In the genomic region with DNA sequence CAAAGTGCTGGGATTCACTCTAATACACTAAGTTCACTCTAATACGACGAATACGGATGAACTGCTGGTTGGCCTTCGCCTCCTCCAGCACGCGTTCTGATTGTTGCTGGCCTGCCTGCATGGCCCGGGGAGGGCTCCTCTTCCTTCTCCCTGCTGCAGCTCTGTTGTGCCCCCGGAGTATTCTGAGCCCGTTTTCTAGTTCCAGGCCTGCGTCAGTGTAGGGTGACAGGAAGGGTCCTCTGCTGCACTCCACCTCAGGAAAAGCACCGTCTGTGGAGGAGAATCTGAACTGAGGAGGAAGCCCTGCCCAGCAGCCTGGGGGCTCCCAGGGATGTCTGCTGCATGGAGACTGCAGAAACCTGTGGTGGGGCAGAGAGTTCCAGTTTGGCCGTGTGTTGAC, we compare ENCODE assay signal across 31 cellular contexts.
"Had no signal": no experiment of that assay in that cellular context is flagged by ENCODE, and none has a peak within 500 bp of the region (broad histone marks: within the 10 kb centered on the region; RNA-seq: fewer than 3 reads in every experiment).

No MANE protein-coding gene starts in this region.

- DNase-seq: activated CD4-positive, alpha-beta memory T cell treated with anti-CD3 and anti-CD28 coated beads, Interleukin-2, amount 10 ng/mL, durations not matched to agents 7 days and 5 days; activated CD4-positive, alpha-beta T cell treated with anti-CD3 and anti-CD28 coated beads for 1 hour; activated CD4-positive, alpha-beta T cell treated with anti-CD3 and anti-CD28 coated beads, Interleukin-2, amount 10 ng/mL, durations not matched to agents 7 days and 5 days; activated CD8-positive, alpha-beta memory T cell treated with anti-CD3 and anti-CD28 coated beads, Interleukin-2, amount 10 ng/mL, durations not matched to agents 7 days and 5 days; activated effector memory CD4-positive, alpha-beta T cell treated with anti-CD3 and anti-CD28 coated beads, Interleukin-2, amount 50 U/mL, for 16 hours; activated naive CD4-positive, alpha-beta T cell treated with anti-CD3 and anti-CD28 coated beads, Interleukin-2, amount 10 ng/mL, durations not matched to agents 7 days and 5 days; activated T-cell treated with anti-CD3 and anti-CD28 coated beads for 4 hours; amniotic stem cell; brain microvascular endothelial cell; caudate nucleus; head of caudate nucleus; hippocampal formation; left cardiac atrium; midbrain; naive thymus-derived CD4-positive, alpha-beta T cell; posterior cingulate gyrus; SK-N-SH; small intestine; stimulated activated CD4-positive, alpha-beta T cell treated with anti-CD3 and anti-CD28 coated beads, Interleukin-4, amount 100 ng/mL, for 24 hours; stimulated activated naive CD8-positive, alpha-beta T cell treated with anti-CD3 and anti-CD28 coated beads, Interleukin-15, amount 100 ng/mL, for 72 hours; substantia nigra; SW 1271; T1000; thyroid gland; WERI-Rb-1 had no signal

- H3K36me3 ChIP-seq: thyroid gland had no signal

- H3K9me3 ChIP-seq: gastroesophageal sphincter, SK-N-SH, thyroid gland had no signal

- ATAC-seq: activated CD8-positive, alpha-beta memory T cell treated with anti-CD3 and anti-CD28 coated beads, Interleukin-2, amount 10 ng/mL, durations not matched to agents 7 days and 5 days; gastroesophageal sphincter; left cardiac atrium; naive thymus-derived CD4-positive, alpha-beta T cell; sciatic nerve; stimulated activated memory B cell treated with anti-CD40 and anti-IgM and Interleukin-4, amounts not matched to agents 10 μg/mL and 1 μg/mL and 100 μg/mL, for 72 hours; stimulated activated naive CD8-positive, alpha-beta T cell treated with anti-CD3 and anti-CD28 coated beads, Interleukin-15, amount 100 ng/mL, for 72 hours had no signal

- H3K4me1 ChIP-seq: gastroesophageal sphincter had no signal

- H3K27ac Mint-ChIP-seq: activated CD4-positive, alpha-beta memory T cell treated with anti-CD3 and anti-CD28 coated beads, Interleukin-2, amount 10 ng/mL, durations not matched to agents 7 days and 5 days; activated CD4-positive, alpha-beta T cell treated with anti-CD3 and anti-CD28 coated beads, Interleukin-2, amount 10 ng/mL, durations not matched to agents 7 days and 5 days; activated CD8-positive, alpha-beta memory T cell treated with anti-CD3 and anti-CD28 coated beads, Interleukin-2, amount 10 ng/mL, durations not matched to agents 7 days and 5 days; activated T-helper 1 cell treated with anti-CD3 and anti-CD28 coated beads, Interleukin-12 subunit alpha, Interleukin-12 subunit beta, Interleukin-2, Interleukin-4 antibody, amounts not matched to agents 30 ng/mL and 10 ng/mL and 1 ng/mL, durations not matched to agents 14 hours and 24 hours and 36 hours; stimulated activated memory B cell treated with anti-CD40 and anti-IgM and Interleukin-4, amounts not matched to agents 10 μg/mL and 1 μg/mL and 100 μg/mL, for 72 hours; T-helper 1 cell treated with Interleukin-12 subunit alpha and Interleukin-12 subunit beta and Interleukin-4 antibody, amounts not matched to agents 30 μg/mL and 1 μg/mL, for 36 hours had no signal

- H3K27me3 Mint-ChIP-seq: activated CD4-positive, alpha-beta memory T cell treated with anti-CD3 and anti-CD28 coated beads, Interleukin-2, amount 10 ng/mL, durations not matched to agents 7 days and 5 days; activated CD4-positive, alpha-beta T cell treated with anti-CD3 and anti-CD28 coated beads, Interleukin-2, amount 10 ng/mL, durations not matched to agents 7 days and 5 days; activated CD8-positive, alpha-beta memory T cell treated with anti-CD3 and anti-CD28 coated beads, Interleukin-2, amount 10 ng/mL, durations not matched to agents 7 days and 5 days; activated naive CD4-positive, alpha-beta T cell treated with anti-CD3 and anti-CD28 coated beads, Interleukin-2, amount 10 ng/mL, durations not matched to agents 7 days and 5 days; naive thymus-derived CD4-positive, alpha-beta T cell; stimulated activated memory B cell treated with anti-CD40 and anti-IgM and Interleukin-4, amounts not matched to agents 10 μg/mL and 1 μg/mL and 100 μg/mL, for 72 hours; stimulated activated naive CD8-positive, alpha-beta T cell treated with anti-CD3 and anti-CD28 coated beads, Interleukin-15, amount 100 ng/mL, for 72 hours had no signal

- H3K4me3 ChIP-seq: gastroesophageal sphincter, thyroid gland had no signal

- H3K27ac ChIP-seq: brain microvascular endothelial cell, gastroesophageal sphincter, thyroid gland, WERI-Rb-1 had no signal

- H3K27me3 ChIP-seq: brain microvascular endothelial cell, gastroesophageal sphincter, thyroid gland had no signal

- H3K9me3 Mint-ChIP-seq: neural crest cell had no signal

- H3K4me3 Mint-ChIP-seq: activated CD4-positive, alpha-beta memory T cell treated with anti-CD3 and anti-CD28 coated beads, Interleukin-2, amount 10 ng/mL, durations not matched to agents 7 days and 5 days; activated CD4-positive, alpha-beta T cell treated with anti-CD3 and anti-CD28 coated beads, Interleukin-2, amount 10 ng/mL, durations not matched to agents 7 days and 5 days; activated CD8-positive, alpha-beta memory T cell treated with anti-CD3 and anti-CD28 coated beads, Interleukin-2, amount 10 ng/mL, durations not matched to agents 7 days and 5 days; activated naive CD4-positive, alpha-beta T cell treated with anti-CD3 and anti-CD28 coated beads, Interleukin-2, amount 10 ng/mL, durations not matched to agents 7 days and 5 days; activated T-helper 1 cell treated with anti-CD3 and anti-CD28 coated beads, Interleukin-12 subunit alpha, Interleukin-12 subunit beta, Interleukin-2, Interleukin-4 antibody, amounts not matched to agents 30 ng/mL and 10 ng/mL and 1 ng/mL, durations not matched to agents 14 hours and 24 hours and 36 hours; naive thymus-derived CD4-positive, alpha-beta T cell; neural crest cell; stimulated activated memory B cell treated with anti-CD40 and anti-IgM and Interleukin-4, amounts not matched to agents 10 μg/mL and 1 μg/mL and 100 μg/mL, for 72 hours; stimulated activated naive CD8-positive, alpha-beta T cell treated with anti-CD3 and anti-CD28 coated beads, Interleukin-15, amount 100 ng/mL, for 72 hours; T-helper 1 cell treated with Interleukin-12 subunit alpha and Interleukin-12 subunit beta and Interleukin-4 antibody, amounts not matched to agents 30 μg/mL and 1 μg/mL, for 36 hours had no signal

- H3K4me1 Mint-ChIP-seq: neural crest cell had no signal
